In the genomic region with DNA sequence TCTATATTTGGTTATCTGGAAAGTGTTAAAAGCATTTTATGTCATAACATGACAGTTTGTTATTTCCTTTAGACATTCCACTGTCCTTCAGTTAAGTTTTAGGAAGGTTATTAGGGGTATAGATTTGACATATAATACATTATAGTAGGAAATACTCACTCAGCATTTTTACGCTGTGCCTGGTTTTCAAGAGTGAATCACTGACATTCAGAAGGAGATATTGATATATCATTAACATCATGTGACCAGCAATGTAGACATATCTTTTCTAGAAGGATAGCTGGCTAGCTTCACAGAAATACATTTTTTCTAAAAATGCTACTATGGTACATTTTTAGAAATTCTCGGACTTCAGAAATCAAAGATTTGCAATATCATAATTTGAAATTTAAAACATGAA, we compare ENCODE assay signal across 3 cellular contexts.
A peak's percentile ranks its signal among the peaks of the same experiment; 100 is the strongest.
TF ChIP-seq lines count a peak whose summit lies in the region.

No MANE protein-coding gene starts in this region.

TF ChIP-seq in A549, 52 proteins besides CTCF, POLR2A, EP300 and RAD21:
- TF ChIP-seq KDM5A (IDR thresholded peaks at IDR 0.05) = no peak
- TF ChIP-seq RFX5 (IDR thresholded peaks at IDR 0.05) = no peak
- TF ChIP-seq, protein P1, sequence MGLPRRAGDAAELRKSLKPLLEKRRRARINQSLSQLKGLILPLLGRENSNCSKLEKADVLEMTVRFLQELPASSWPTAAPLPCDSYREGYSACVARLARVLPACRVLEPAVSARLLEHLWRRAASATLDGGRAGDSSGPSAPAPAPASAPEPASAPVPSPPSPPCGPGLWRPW (IDR thresholded peaks at IDR 0.05) = no peak
- TF ChIP-seq BHLHE40 (IDR thresholded peaks at IDR 0.05; ENCODE audit: low read depth, low read length) = no peak
- peak; percentile 54 for TF ChIP-seq MAFK (IDR thresholded peaks at IDR 0.05; ENCODE audit: partially characterized antibody)
- no peak for TF ChIP-seq HDAC2 (IDR thresholded peaks at IDR 0.05)

TF ChIP-seq in IMR-90, 13 proteins besides CTCF, POLR2A, EP300 and RAD21:
- TF ChIP-seq MAFK (IDR thresholded peaks at IDR 0.05; ENCODE audit: low read depth, low read length) = peak; percentile 68
- TF ChIP-seq, protein P2, sequence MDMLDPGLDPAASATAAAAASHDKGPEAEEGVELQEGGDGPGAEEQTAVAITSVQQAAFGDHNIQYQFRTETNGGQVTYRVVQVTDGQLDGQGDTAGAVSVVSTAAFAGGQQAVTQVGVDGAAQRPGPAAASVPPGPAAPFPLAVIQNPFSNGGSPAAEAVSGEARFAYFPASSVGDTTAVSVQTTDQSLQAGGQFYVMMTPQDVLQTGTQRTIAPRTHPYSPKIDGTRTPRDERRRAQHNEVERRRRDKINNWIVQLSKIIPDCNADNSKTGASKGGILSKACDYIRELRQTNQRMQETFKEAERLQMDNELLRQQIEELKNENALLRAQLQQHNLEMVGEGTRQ (IDR thresholded peaks at IDR 0.05; ENCODE audit: low read depth, low read length) = no peak

TF ChIP-seq in GM12878, 131 proteins besides CTCF, POLR2A, EP300 and RAD21:
- TF ChIP-seq RELA (IDR thresholded peaks at IDR 0.05; ENCODE audit: borderline replicate concordance, partially characterized antibody) (no peak), HDAC2 (IDR thresholded peaks at IDR 0.05) (no peak), GABPA (IDR thresholded peaks at IDR 0.05; ENCODE audit: low read depth) (no peak), MTA2 (IDR thresholded peaks at IDR 0.05; ENCODE audit: low read depth) (no peak), ZZZ3 (IDR thresholded peaks at IDR 0.05; ENCODE audit: control insufficient read depth, insufficient read length, low read depth) (no peak), EZH2 (IDR thresholded peaks at IDR 0.05; ENCODE audit: borderline replicate concordance, control insufficient read depth, low read depth, low read length) (no peak), PAX8 (IDR thresholded peaks at IDR 0.05) (no peak), CBX5 (IDR thresholded peaks at IDR 0.05; ENCODE audit: low read depth) (no peak), ZBED1 (IDR thresholded peaks at IDR 0.05; ENCODE audit: borderline replicate concordance) (no peak), CBFB (IDR thresholded peaks at IDR 0.05; ENCODE audit: low read depth) (no peak), HDGF (IDR thresholded peaks at IDR 0.05) (no peak), BRCA1 (IDR thresholded peaks at IDR 0.05; ENCODE audit: low read depth, low read length) (no peak), SIX5 (IDR thresholded peaks at IDR 0.05; ENCODE audit: low read depth, low read length, severe bottlenecking) (no peak), JUNB (IDR thresholded peaks at IDR 0.05) (no peak)
- TF ChIP-seq, protein P3, sequence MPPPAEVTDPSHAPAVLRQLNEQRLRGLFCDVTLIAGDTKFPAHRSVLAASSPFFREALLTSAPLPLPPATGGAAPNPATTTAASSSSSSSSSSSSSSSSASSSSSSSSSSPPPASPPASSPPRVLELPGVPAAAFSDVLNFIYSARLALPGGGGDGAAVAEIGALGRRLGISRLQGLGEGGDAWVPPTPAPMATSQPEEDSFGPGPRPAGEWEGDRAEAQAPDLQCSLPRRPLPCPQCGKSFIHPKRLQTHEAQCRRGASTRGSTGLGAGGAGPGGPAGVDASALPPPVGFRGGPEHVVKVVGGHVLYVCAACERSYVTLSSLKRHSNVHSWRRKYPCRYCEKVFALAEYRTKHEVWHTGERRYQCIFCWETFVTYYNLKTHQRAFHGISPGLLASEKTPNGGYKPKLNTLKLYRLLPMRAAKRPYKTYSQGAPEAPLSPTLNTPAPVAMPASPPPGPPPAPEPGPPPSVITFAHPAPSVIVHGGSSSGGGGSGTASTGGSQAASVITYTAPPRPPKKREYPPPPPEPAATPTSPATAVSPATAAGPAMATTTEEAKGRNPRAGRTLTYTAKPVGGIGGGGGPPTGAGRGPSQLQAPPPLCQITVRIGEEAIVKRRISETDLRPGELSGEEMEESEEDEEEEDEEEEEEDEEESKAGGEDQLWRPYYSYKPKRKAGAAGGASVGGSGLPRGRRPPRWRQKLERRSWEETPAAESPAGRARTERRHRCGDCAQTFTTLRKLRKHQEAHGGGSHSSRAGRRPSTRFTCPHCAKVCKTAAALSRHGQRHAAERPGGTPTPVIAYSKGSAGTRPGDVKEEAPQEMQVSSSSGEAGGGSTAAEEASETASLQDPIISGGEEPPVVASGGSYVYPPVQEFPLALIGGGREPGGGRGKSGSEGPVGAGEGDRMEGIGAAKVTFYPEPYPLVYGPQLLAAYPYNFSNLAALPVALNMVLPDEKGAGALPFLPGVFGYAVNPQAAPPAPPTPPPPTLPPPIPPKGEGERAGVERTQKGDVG (CRISPR knock-in tag; IDR thresholded peaks at IDR 0.05) = no peak
